21 cellular contexts compared by ENCODE assay signal in the genomic region with DNA sequence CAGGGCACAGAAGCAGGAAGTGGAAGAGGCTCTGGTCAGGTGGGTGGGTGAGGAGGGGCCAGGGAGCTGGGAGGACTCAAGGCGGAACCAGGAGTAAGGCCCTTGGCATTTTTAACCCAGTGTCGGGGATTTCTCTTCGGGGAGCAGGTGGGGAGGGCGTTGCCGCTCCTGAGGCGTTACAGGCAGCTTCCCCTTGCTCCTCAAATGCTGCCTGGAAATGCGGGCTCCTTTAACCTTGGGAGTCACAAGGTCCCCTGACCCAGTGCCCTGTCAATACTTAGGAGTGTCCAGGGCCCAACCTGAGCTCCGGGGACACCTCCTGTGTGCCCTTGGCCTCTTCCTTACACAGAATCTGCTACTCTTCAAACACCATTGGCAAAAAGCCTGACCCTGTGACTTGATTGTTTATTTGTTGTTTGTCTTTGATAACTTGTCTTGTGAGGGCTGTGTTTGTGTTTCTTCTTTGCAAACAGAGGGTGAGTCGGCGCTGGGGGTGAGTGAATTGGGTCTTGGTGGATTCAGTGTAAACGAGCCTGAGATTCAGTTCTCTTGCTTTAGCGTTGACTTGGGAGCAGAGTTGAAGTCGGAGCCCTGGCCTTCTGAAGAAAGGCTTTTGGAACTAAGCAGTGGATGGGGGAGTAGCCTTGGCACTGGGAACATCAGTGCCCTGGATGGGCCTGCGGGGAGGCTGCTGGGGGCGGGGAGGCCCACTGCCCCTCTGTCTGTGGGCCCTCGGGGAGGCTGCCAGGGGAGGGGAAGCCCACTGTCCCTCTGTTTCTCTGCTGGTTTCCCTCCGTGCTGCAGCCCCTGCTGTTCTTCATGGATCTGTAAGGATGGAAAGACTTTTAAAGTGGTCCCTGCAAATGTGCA.
DNase-seq lines count a peak whose midpoint lies in the region; ATAC-seq and TF ChIP-seq lines count a peak whose summit lies in the region.
"Had no signal": no experiment of that assay in that cellular context is flagged by ENCODE, and none has a peak within 500 bp of the region (broad histone marks: within the 10 kb centered on the region; RNA-seq: fewer than 3 reads in every experiment).

No MANE protein-coding gene starts in this region.

- peak overlapping the region in 1 of 3 experiments; percentile 17 for H3K4me3 Mint-ChIP-seq in nephron
- H3K4me3 Mint-ChIP-seq: CD8-positive, alpha-beta T cell had no signal

- no peak for TF ChIP-seq POLR2A in sigmoid colon (IDR thresholded peaks at IDR 0.05)

- H3K4me1 ChIP-seq in sigmoid colon, result no peaks in the 10 kb centered on the region

- H3K36me3 Mint-ChIP-seq in nephron (ENCODE audit: low read depth), result no peaks in the 10 kb centered on the region
- H3K36me3 Mint-ChIP-seq: CD8-positive, alpha-beta T cell had no signal

- peaks cover 43% of the 10 kb centered on the region for H3K27me3 Mint-ChIP-seq in nephron (ENCODE audit: low read depth)

- intact Hi-C loops in sigmoid colon (cut with DNase I), result no loop called here

- H3K27ac Mint-ChIP-seq in nephron, result peak overlapping the region; percentile 69 to 93 (median 83)
- H3K27ac Mint-ChIP-seq: CD8-positive, alpha-beta T cell had no signal

- peak; percentile 69 for DNase-seq in H7
- DNase-seq in islet precursor cell, result peak; percentile 43
- no peak for DNase-seq in sigmoid colon
- no peak for DNase-seq in NCI-H510A treated with DMSO at 0.1 percent for 48 hours (lab: John Stamatoyannopoulos, UW)
- DNase-seq in stimulated activated CD4-positive, alpha-beta T cell treated with anti-CD3 and anti-CD28 coated beads, Interleukin-2, amount 100 ng/mL, for 24 hours, result no peak
- DNase-seq in effector CD8-positive, alpha-beta T cell (lab: John Stamatoyannopoulos, UW), result no peak
- DNase-seq: CD8-positive, alpha-beta T cell; DND-41; GM23248; KG1; NCI-H1092 treated with DMSO at 0.1 percent for 48 hours; NCI-H1436 treated with DMSO at 0.1 percent for 48 hours; NCI-H2029; NCI-H2227 treated with DMSO at 0.1 percent for 48 hours; NCI-H510A; NCI-H748 treated with DMSO at 0.1 percent for 48 hours; NK-92 treated with Interleukin-12 subunit alpha and Interleukin-12 subunit beta, amount 100 ng/mL, for 24 hours had no signal

- 33 to 55% methylated on average over 17 of the region's 17 CpGs for WGBS in sigmoid colon, 2 donors

- H3K9me3 ChIP-seq in sigmoid colon, result no peaks in the 10 kb centered on the region

- H3K9me3 Mint-ChIP-seq in nephron, result no peaks in the 10 kb centered on the region
- H3K9me3 Mint-ChIP-seq: CD8-positive, alpha-beta T cell had no signal

- H3K4me3 ChIP-seq in H7 (ENCODE audit: insufficient read depth, low read depth, low read length) (no peak overlapping the region), sigmoid colon (no peak overlapping the region)
- H3K4me3 ChIP-seq: GM12878, GM23248 had no signal

- TF ChIP-seq CTCF in nephron (IDR thresholded peaks at IDR 0.05; ENCODE audit: unreplicated experiment in 3 of 3) (no peak), sigmoid colon (IDR thresholded peaks at IDR 0.05) (no peak)

- peak overlapping the region in 3 of 4 donors; percentile 26 to 50 (median 45) for H3K27ac ChIP-seq in sigmoid colon
- H3K27ac ChIP-seq: GM23248 had no signal

- TF ChIP-seq EP300 in sigmoid colon (IDR thresholded peaks at IDR 0.05), result no peak

- H3K36me3 ChIP-seq in H7 (replicated peaks; ENCODE audit: control insufficient read depth, insufficient read depth, low read length), result no peaks in the 10 kb centered on the region
- H3K36me3 ChIP-seq in sigmoid colon, result no peaks in the 10 kb centered on the region

- peaks cover 14% of the 10 kb centered on the region for H3K4me1 Mint-ChIP-seq in nephron

- no peak for ATAC-seq in GM21529 (IDR thresholded peaks at IDR 0.05; ENCODE audit: unreplicated experiment)
- ATAC-seq: CD8-positive, alpha-beta T cell; GM12878; HCT116 had no signal

- no peaks in the 10 kb centered on the region for H3K27me3 ChIP-seq in H7 (ENCODE audit: control insufficient read depth, insufficient read depth, low read length)
- no peaks in the 10 kb centered on the region for H3K27me3 ChIP-seq in sigmoid colon

Comparison
In these comparisons a context has a peak if more than half of its experiments do, and no peak if none do; other contexts are left out.
1. DNase-seq: peak in H7 (single experiment) and islet precursor cell (single experiment); none in sigmoid colon (single experiment), NCI-H510A treated with DMSO at 0.1 percent for 48 hours (single experiment), stimulated activated CD4-positive, alpha-beta T cell treated with anti-CD3 and anti-CD28 coated beads, Interleukin-2, amount 100 ng/mL, for 24 hours (0 of 2) and effector CD8-positive, alpha-beta T cell (single experiment).